8 cellular contexts compared by ENCODE assay signal in genomic region chr11:32892355-32893090, GRCh38.
DNase-seq lines count a peak whose midpoint lies in the region; ATAC-seq and FAIRE-seq lines count a peak whose summit lies in the region.

TSS of gene QSER1 (plus strand) at chr11:32892811. CDS start at chr11:32893126, 315 bp downstream.

- DNase-seq in C1 segment of cervical spinal cord (lab: John Stamatoyannopoulos, UW) (peak in 13 of 14 donors; percentile 42 to 91 (median 82)), GM19239 (ENCODE audit: insufficient read length, low spot score) (peak; percentile 82), NT2/D1 (ENCODE audit: low read depth, low spot score) (no peak), epidermal melanocyte (ENCODE audit: insufficient read length, low spot score) (peak; percentile 62), middle frontal gyrus (ENCODE audit: extremely low spot score, low spot score) (peak; percentile 15)
- peak; percentile 71 for DNase-seq in activated CD8-positive, alpha-beta memory T cell treated with anti-CD3 and anti-CD28 coated beads, Interleukin-2, amount 50 U/mL, for 4 hours
- DNase-seq in stimulated activated CD8-positive, alpha-beta memory T cell treated with anti-CD3 and anti-CD28 coated beads, Interleukin-2, amount 100 ng/mL, for 1 hour (ENCODE audit: low read depth in 2 of 2), result peak; percentile 37 to 56

- H3K4me1 ChIP-seq in NT2/D1 (ENCODE audit: insufficient read depth, insufficient read length), result no peaks in the 10 kb centered on the region

- peak; percentile 55 for ATAC-seq in HG03442 (IDR thresholded peaks at IDR 0.05; ENCODE audit: unreplicated experiment)

- H3K4me3 ChIP-seq in NT2/D1 (ENCODE audit: insufficient read length, low read depth), result peak within 1 kb of the TSS; percentile 79

- peak within 1 kb of the TSS; percentile 97 for H3K9ac ChIP-seq in NT2/D1 (ENCODE audit: insufficient read length, low read depth)

- peak; percentile 93 for FAIRE-seq in GM19239 (lab: Jason Lieb, UNC)

- peaks cover 19% of the 10 kb centered on the region; the same call in 1 of the 2 replicates for H3K9me3 ChIP-seq in NT2/D1 (ENCODE audit: insufficient read depth, low read length)

- no peaks in the 10 kb centered on the region for H3K27me3 ChIP-seq in NT2/D1 (ENCODE audit: insufficient read depth, insufficient read length)

- peaks cover 2% of the 10 kb centered on the region for H3K36me3 ChIP-seq in NT2/D1 (ENCODE audit: insufficient read depth, insufficient read length, low read length)
